ENCODE assay signal across 1 cellular context in the genomic region with DNA sequence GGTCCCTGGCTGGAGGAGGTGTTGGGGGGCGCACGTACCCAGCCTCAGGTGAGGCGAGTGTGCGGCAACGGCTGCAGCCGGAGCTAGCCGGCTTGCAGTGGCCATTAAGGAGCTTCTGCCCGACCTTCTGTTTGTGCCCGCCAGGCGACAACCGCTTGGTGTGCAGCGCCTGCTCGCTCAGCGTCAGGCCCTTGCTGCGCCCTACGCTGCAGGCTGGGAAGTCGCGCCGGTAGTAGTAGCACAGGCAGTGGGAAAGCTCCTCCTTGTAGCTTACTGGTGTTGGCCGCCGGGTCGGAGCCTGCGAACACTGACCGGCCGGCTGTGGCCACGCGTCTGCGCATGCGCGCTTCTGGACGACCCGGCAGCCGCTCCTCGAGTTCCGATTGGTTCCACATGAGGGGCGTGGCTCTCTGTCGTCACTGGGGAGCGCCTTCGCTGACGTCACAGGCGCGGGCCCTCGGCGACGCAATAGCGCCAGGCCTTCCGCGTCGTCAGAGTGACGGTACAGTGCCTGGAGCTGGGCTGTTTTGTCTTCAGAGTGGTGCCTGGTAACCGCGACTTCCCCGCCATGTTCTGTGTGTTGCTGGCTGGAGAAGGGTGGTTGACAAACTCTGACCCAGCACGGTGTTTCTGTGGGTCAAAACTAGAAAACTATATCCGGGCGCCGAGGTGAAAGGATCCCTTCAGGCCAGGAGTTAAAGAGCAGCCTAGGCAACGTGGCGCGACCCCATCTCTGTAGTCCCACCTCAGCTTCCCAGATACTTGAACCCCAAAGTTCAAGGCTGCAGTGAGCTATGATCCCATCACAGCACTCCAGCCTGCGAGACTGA.
TF ChIP-seq lines count a peak whose summit lies in the region.

No MANE protein-coding gene starts in this region.

TF ChIP-seq in WTC11, 78 proteins besides CTCF, POLR2A, EP300 and RAD21 (continued from another document):
- TF ChIP-seq, protein P1, sequence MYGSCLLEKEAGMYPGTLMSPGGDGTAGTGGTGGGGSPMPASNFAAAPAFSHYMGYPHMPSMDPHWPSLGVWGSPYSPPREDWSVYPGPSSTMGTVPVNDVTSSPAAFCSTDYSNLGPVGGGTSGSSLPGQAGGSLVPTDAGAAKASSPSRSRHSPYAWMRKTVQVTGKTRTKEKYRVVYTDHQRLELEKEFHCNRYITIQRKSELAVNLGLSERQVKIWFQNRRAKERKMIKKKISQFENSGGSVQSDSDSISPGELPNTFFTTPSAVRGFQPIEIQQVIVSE (CRISPR knock-in tag; IDR thresholded peaks at IDR 0.05; ENCODE audit: borderline replicate concordance): no peak
- peak; percentile 93 for TF ChIP-seq GABPB1 (CRISPR knock-in tag; IDR thresholded peaks at IDR 0.05)
- 0 out of 2 replicates have a peak, but pooled peaks have one; percentile 91 for TF ChIP-seq KAT7 (CRISPR knock-in tag; IDR thresholded peaks at IDR 0.05; ENCODE audit: borderline replicate concordance)
